28 cellular contexts compared by ENCODE assay signal in genomic region chr6:85797993-85798392, GRCh38.
DNase-seq lines count a peak whose midpoint lies in the region; TF ChIP-seq lines count a peak whose summit lies in the region.
"Had no signal": no experiment of that assay in that cellular context is flagged by ENCODE, and none has a peak within 500 bp of the region (broad histone marks: within the 10 kb centered on the region; RNA-seq: fewer than 3 reads in every experiment).

No MANE protein-coding gene starts in this region.

- peaks cover 20% of the 10 kb centered on the region for H3K27me3 Mint-ChIP-seq in MCF 10A (ENCODE audit: insufficient read depth, unreplicated experiment)

- H3K9me3 Mint-ChIP-seq in MCF 10A (ENCODE audit: unreplicated experiment): no peaks in the 10 kb centered on the region
- H3K9me3 Mint-ChIP-seq: activated CD4-positive, alpha-beta memory T cell treated with anti-CD3 and anti-CD28 coated beads for 36 hours; activated naive CD4-positive, alpha-beta T cell treated with anti-CD3 and anti-CD28 coated beads for 36 hours; nephron progenitor cell; T-helper 1 cell treated with Interleukin-12 subunit alpha and Interleukin-12 subunit beta and Interleukin-4 antibody, amounts not matched to agents 30 μg/mL and 1 μg/mL, for 36 hours had no signal

- H3K36me3 ChIP-seq in breast epithelium (no peaks in the 10 kb centered on the region), transverse colon (no peaks in the 10 kb centered on the region)
- H3K36me3 ChIP-seq: gastroesophageal sphincter had no signal

- H3K27ac ChIP-seq in breast epithelium (no peak overlapping the region), transverse colon (no peak overlapping the region)
- H3K27ac ChIP-seq: A549, dorsolateral prefrontal cortex, gastroesophageal sphincter, KMS-11 had no signal

- H3K4me1 Mint-ChIP-seq in MCF 10A (ENCODE audit: insufficient read depth, unreplicated experiment): peaks cover 6% of the 10 kb centered on the region
- H3K4me1 Mint-ChIP-seq: B cell, nephron progenitor cell had no signal

- CTCF ChIA-PET in MCF 10A (lab: Yijun Ruan, JAX): interaction anchor here (0.6 to 0.8 kb wide), 2 partner anchors 960 to 1116 kb away, joined by 3 read pairs; no protein-coding TSS in a partner anchor

- no peak overlapping the region for H3K4me3 Mint-ChIP-seq in MCF 10A (ENCODE audit: unreplicated experiment)
- H3K4me3 Mint-ChIP-seq: activated CD4-positive, alpha-beta memory T cell treated with anti-CD3 and anti-CD28 coated beads for 36 hours; activated naive CD4-positive, alpha-beta T cell treated with anti-CD3 and anti-CD28 coated beads for 36 hours; B cell; nephron progenitor cell; T-helper 1 cell treated with Interleukin-12 subunit alpha and Interleukin-12 subunit beta and Interleukin-4 antibody, amounts not matched to agents 30 μg/mL and 1 μg/mL, for 36 hours had no signal

- H3K36me3 Mint-ChIP-seq in MCF 10A (ENCODE audit: insufficient read depth, unreplicated experiment): no peaks in the 10 kb centered on the region
- H3K36me3 Mint-ChIP-seq: activated CD4-positive, alpha-beta memory T cell treated with anti-CD3 and anti-CD28 coated beads for 36 hours had no signal

- H3K4me1 ChIP-seq in breast epithelium (no peaks in the 10 kb centered on the region), transverse colon (no peaks in the 10 kb centered on the region)
- H3K4me1 ChIP-seq: A549, gastroesophageal sphincter had no signal

- WGBS in transverse colon (ENCODE audit: low coverage in 1 of 2), 2 donors: 50 to 60% methylated on average over 2 of the region's 2 CpGs

- H3K27me3 ChIP-seq in breast epithelium: no peaks in the 10 kb centered on the region
- H3K27me3 ChIP-seq in transverse colon: no peaks in the 10 kb centered on the region
- H3K27me3 ChIP-seq: gastroesophageal sphincter had no signal

- in situ Hi-C loops in transverse colon (cut with MboI; ENCODE audit: low pct_ligation_motif_present in 1 of 4, low pct_unique_long_range_greater_than_20kb in 1 of 4, low sequenced_read_pairs in 3 of 4): no loop called here

- TF ChIP-seq CTCF in MCF 10A (IDR thresholded peaks at IDR 0.05; ENCODE audit: unreplicated experiment): no peak
- no peak for TF ChIP-seq CTCF in breast epithelium (IDR thresholded peaks at IDR 0.05)
- TF ChIP-seq CTCF in epithelial cell of esophagus (IDR thresholded peaks at IDR 0.05; ENCODE audit: insufficient read depth, low read depth, low read length, missing control alignments): no peak
- no peak for TF ChIP-seq CTCF in transverse colon (IDR thresholded peaks at IDR 0.05)
- TF ChIP-seq CTCF in foreskin fibroblast (IDR thresholded peaks at IDR 0.05; ENCODE audit: low read depth, low read length): no peak

- POLR2A ChIA-PET in MCF 10A (lab: Yijun Ruan, JAX): no interaction called here

- intact Hi-C loops in MCF 10A (cut with micrococcal nuclease) (no loop called here), breast epithelium (cut with DNase I; ENCODE audit: low total_unique reads) (no loop called here), transverse colon (cut with DNase I; ENCODE audit: low total_unique reads) (no loop called here)

- H3K4me3 ChIP-seq in breast epithelium (no peak overlapping the region), epithelial cell of esophagus (ENCODE audit: low read length) (no peak overlapping the region), transverse colon (no peak overlapping the region), foreskin fibroblast (ENCODE audit: low read depth in 1 of 2, low read length in 2 of 2) (no peak overlapping the region)
- H3K4me3 ChIP-seq: A549, dorsolateral prefrontal cortex, gastroesophageal sphincter, smooth muscle cell had no signal

- H3K9me3 ChIP-seq in breast epithelium: no peaks in the 10 kb centered on the region
- H3K9me3 ChIP-seq in transverse colon: no peaks in the 10 kb centered on the region
- H3K9me3 ChIP-seq: A549, gastroesophageal sphincter had no signal

- no peak overlapping the region for H3K27ac Mint-ChIP-seq in MCF 10A (ENCODE audit: low read depth, unreplicated experiment)
- H3K27ac Mint-ChIP-seq: activated CD4-positive, alpha-beta memory T cell treated with anti-CD3 and anti-CD28 coated beads for 36 hours; activated naive CD4-positive, alpha-beta T cell treated with anti-CD3 and anti-CD28 coated beads for 36 hours; B cell; nephron progenitor cell; T-helper 1 cell treated with Interleukin-12 subunit alpha and Interleukin-12 subunit beta and Interleukin-4 antibody, amounts not matched to agents 30 μg/mL and 1 μg/mL, for 36 hours had no signal

- TF ChIP-seq EP300 in transverse colon (IDR thresholded peaks at IDR 0.05; ENCODE audit: low read depth): no peak

- BruUV-seq in MCF 10A (replicated peaks; lab: Mats Ljungman, UMichigan): no TSS peak

- DNase-seq in MCF 10A (ENCODE audit: unreplicated experiment) (peak; percentile 25), breast epithelium (ENCODE audit: low spot score in 2 of 2) (no peak), NCI-H69 (lab: John Stamatoyannopoulos, UW) (peak; percentile 28), epithelial cell of esophagus (ENCODE audit: low read depth) (peak; percentile 4), transverse colon (peak; percentile 12), AG08395 (ENCODE audit: low spot score) (no peak), SHP77 (lab: John Stamatoyannopoulos, UW) (no peak), foreskin fibroblast (no peak)
- DNase-seq: activated CD4-positive, alpha-beta memory T cell treated with anti-CD3 and anti-CD28 coated beads for 36 hours; activated CD4-positive, CD25-positive, alpha-beta regulatory T cell treated with anti-CD3 and anti-CD28 coated beads, Interleukin-2, amount 50 U/mL, for 72 hours; activated naive CD4-positive, alpha-beta T cell treated with anti-CD3 and anti-CD28 coated beads for 36 hours; DMS53; dorsolateral prefrontal cortex; H7; hippocampal formation; left cardiac atrium; NCI-H1436; NCI-H2107; nephron progenitor cell; OCI-M1; retina; stimulated activated naive CD4-positive, alpha-beta T cell had no signal

- TF ChIP-seq POLR2A in breast epithelium (IDR thresholded peaks at IDR 0.05) (no peak), transverse colon (IDR thresholded peaks at IDR 0.05) (no peak)

Comparison
In these comparisons a context has a peak if more than half of its experiments do, and no peak if none do; other contexts are left out.
1. DNase-seq: peak in MCF 10A (single experiment), NCI-H69 (single experiment), epithelial cell of esophagus (single experiment) and transverse colon (single experiment); none in breast epithelium (0 of 2), AG08395 (single experiment), SHP77 (0 of 2) and foreskin fibroblast (0 of 2).